Comparison of ENCODE assay signal across 15 cellular contexts in the genomic region with DNA sequence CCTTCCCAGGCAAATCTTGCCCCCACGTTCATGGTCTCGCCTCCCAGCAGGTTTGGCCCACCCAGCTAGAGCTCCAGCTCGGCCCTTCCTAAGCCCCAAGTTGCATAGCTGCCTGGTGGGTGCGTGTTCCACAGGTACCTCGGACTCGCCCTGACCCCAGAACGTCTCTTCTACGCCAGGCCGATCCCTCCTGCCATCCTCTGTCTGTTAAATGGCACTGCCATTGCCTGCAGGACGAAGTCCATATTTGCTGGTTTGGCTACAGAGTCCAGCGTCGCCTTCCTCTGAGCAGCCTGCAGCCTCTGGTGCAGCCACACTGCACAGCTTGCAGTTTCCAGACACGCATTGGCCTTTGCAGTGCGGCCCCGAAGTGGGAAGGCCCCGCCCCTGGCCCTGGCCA.
A peak's percentile ranks its signal among the peaks of the same experiment; 100 is the strongest.
DNase-seq lines count a peak whose midpoint lies in the region; ATAC-seq and TF ChIP-seq lines count a peak whose summit lies in the region.
"Had no signal": no experiment of that assay in that cellular context is flagged by ENCODE, and none has a peak within 500 bp of the region (broad histone marks: within the 10 kb centered on the region; RNA-seq: fewer than 3 reads in every experiment).

No MANE protein-coding gene starts in this region.

- H3K36me3 Mint-ChIP-seq in stimulated activated naive CD8-positive, alpha-beta T cell treated with anti-CD3 and anti-CD28 coated beads, Interleukin-15, Interleukin-2, amounts not matched to agents 100 ng/mL and 50 ng/mL, for 24 hours (ENCODE audit: low read depth): no peaks in the 10 kb centered on the region
- no peaks in the 10 kb centered on the region for H3K36me3 Mint-ChIP-seq in activated T-helper 17 cell treated with anti-CD3 and anti-CD28 coated beads, Interleukin-2, amount 50 U/mL, for 72 hours (ENCODE audit: low read depth)

- WGBS in right lobe of liver (ENCODE audit: insufficient coverage, low coverage, low lambda C conversion rate, missing lambda C conversion rate): 50% methylated on average over 11 of the region's 16 CpGs

- H3K4me3 Mint-ChIP-seq in stimulated activated naive CD8-positive, alpha-beta T cell treated with anti-CD3 and anti-CD28 coated beads, Interleukin-15, Interleukin-2, amounts not matched to agents 100 ng/mL and 50 ng/mL, for 24 hours: peak overlapping the region; percentile 72
- peak overlapping the region; percentile 66 for H3K4me3 Mint-ChIP-seq in activated T-helper 17 cell treated with anti-CD3 and anti-CD28 coated beads, Interleukin-2, amount 50 U/mL, for 72 hours

- H3K36me3 ChIP-seq in right lobe of liver: no peaks in the 10 kb centered on the region
- H3K36me3 ChIP-seq in vagina: no peaks in the 10 kb centered on the region

- H3K4me3 ChIP-seq in right lobe of liver (peak overlapping the region; percentile 50 to 67 (median 62)), vagina (no peak overlapping the region)
- H3K4me3 ChIP-seq: SK-N-MC had no signal

- peak overlapping the region; percentile 85 to 92 (median 87) for H3K27ac ChIP-seq in right lobe of liver
- no peak overlapping the region for H3K27ac ChIP-seq in vagina
- H3K27ac ChIP-seq in substantia nigra (ENCODE audit: low read depth, low read length, poor library complexity, severe bottlenecking): no peak overlapping the region
- H3K27ac ChIP-seq: KMS-11, parathyroid adenoma, SK-N-MC had no signal

- H3K27me3 Mint-ChIP-seq in stimulated activated naive CD8-positive, alpha-beta T cell treated with anti-CD3 and anti-CD28 coated beads, Interleukin-15, Interleukin-2, amounts not matched to agents 100 ng/mL and 50 ng/mL, for 24 hours: no peaks in the 10 kb centered on the region
- no peaks in the 10 kb centered on the region for H3K27me3 Mint-ChIP-seq in activated T-helper 17 cell treated with anti-CD3 and anti-CD28 coated beads, Interleukin-2, amount 50 U/mL, for 72 hours

- H3K9me3 ChIP-seq in right lobe of liver: no peaks in the 10 kb centered on the region
- no peaks in the 10 kb centered on the region for H3K9me3 ChIP-seq in vagina

- TF ChIP-seq POLR2A in right lobe of liver (IDR thresholded peaks at IDR 0.05) (peak; percentile 61), vagina (IDR thresholded peaks at IDR 0.05) (no peak)

- peaks cover 21% of the 10 kb centered on the region for H3K4me1 Mint-ChIP-seq in stimulated activated naive CD8-positive, alpha-beta T cell treated with anti-CD3 and anti-CD28 coated beads, Interleukin-15, Interleukin-2, amounts not matched to agents 100 ng/mL and 50 ng/mL, for 24 hours (ENCODE audit: low read depth)
- peaks cover 5% of the 10 kb centered on the region for H3K4me1 Mint-ChIP-seq in activated T-helper 17 cell treated with anti-CD3 and anti-CD28 coated beads, Interleukin-2, amount 50 U/mL, for 72 hours

- no peak for DNase-seq in stimulated activated naive CD8-positive, alpha-beta T cell treated with anti-CD3 and anti-CD28 coated beads, Interleukin-15, Interleukin-2, amounts not matched to agents 100 U/mL and 50 U/mL, for 24 hours
- DNase-seq in right lobe of liver (peak in 2 of 3 donors; percentile 78 to 84), vagina (ENCODE audit: extremely low spot score in 2 of 2) (no peak), GOT3 (lab: John Stamatoyannopoulos, UW) (no peak), substantia nigra (lab: John Stamatoyannopoulos, UW) (no peak)
- DNase-seq: DMS79; effector CD8-positive, alpha-beta T cell; NCI-H1436; NCI-H510A treated with DMSO at 0.1 percent for 48 hours had no signal

- no peaks in the 10 kb centered on the region for H3K27me3 ChIP-seq in right lobe of liver
- no peaks in the 10 kb centered on the region for H3K27me3 ChIP-seq in vagina

- TF ChIP-seq CTCF in right lobe of liver (IDR thresholded peaks at IDR 0.05) (no peak), vagina (IDR thresholded peaks at IDR 0.05) (no peak)

- H3K4me1 ChIP-seq in right lobe of liver (peaks cover 0 to 3% (median 0%) of the 10 kb centered on the region in 4 donors), vagina (peaks cover 23% of the 10 kb centered on the region)
- H3K4me1 ChIP-seq: parathyroid adenoma had no signal

- ATAC-seq in stimulated activated naive CD8-positive, alpha-beta T cell treated with anti-CD3 and anti-CD28 coated beads, Interleukin-15, Interleukin-2, amounts not matched to agents 100 U/mL and 50 U/mL, for 24 hours: no peak
- no peak for ATAC-seq in activated T-helper 17 cell treated with anti-CD3 and anti-CD28 coated beads, Interleukin-2, amount 50 U/mL, for 72 hours (replicated peaks)
- ATAC-seq in right lobe of liver: peak; percentile 54 to 84 (median 76)
- ATAC-seq in HG03135 (IDR thresholded peaks at IDR 0.05; ENCODE audit: unreplicated experiment): no peak

- no peaks in the 10 kb centered on the region for H3K9me3 Mint-ChIP-seq in stimulated activated naive CD8-positive, alpha-beta T cell treated with anti-CD3 and anti-CD28 coated beads, Interleukin-15, Interleukin-2, amounts not matched to agents 100 ng/mL and 50 ng/mL, for 24 hours
- no peaks in the 10 kb centered on the region for H3K9me3 Mint-ChIP-seq in activated T-helper 17 cell treated with anti-CD3 and anti-CD28 coated beads, Interleukin-2, amount 50 U/mL, for 72 hours

- no peak overlapping the region for H3K27ac Mint-ChIP-seq in stimulated activated naive CD8-positive, alpha-beta T cell treated with anti-CD3 and anti-CD28 coated beads, Interleukin-15, Interleukin-2, amounts not matched to agents 100 ng/mL and 50 ng/mL, for 24 hours
- H3K27ac Mint-ChIP-seq in activated T-helper 17 cell treated with anti-CD3 and anti-CD28 coated beads, Interleukin-2, amount 50 U/mL, for 72 hours: peak overlapping the region; percentile 59

- intact Hi-C loops in right lobe of liver (cut with DNase I) (no loop called here), vagina (cut with DNase I) (no loop called here)

Comparison
In these comparisons a context has a peak if more than half of its experiments do, and no peak if none do; other contexts are left out.
1. ATAC-seq: peak in right lobe of liver (4 of 4); none in stimulated activated naive CD8-positive, alpha-beta T cell treated with anti-CD3 and anti-CD28 coated beads, Interleukin-15, Interleukin-2, amounts not matched to agents 100 U/mL and 50 U/mL, for 24 hours (single experiment), activated T-helper 17 cell treated with anti-CD3 and anti-CD28 coated beads, Interleukin-2, amount 50 U/mL, for 72 hours (single experiment) and HG03135 (single experiment).
2. DNase-seq: peak in right lobe of liver (2 of 3); none in stimulated activated naive CD8-positive, alpha-beta T cell treated with anti-CD3 and anti-CD28 coated beads, Interleukin-15, Interleukin-2, amounts not matched to agents 100 U/mL and 50 U/mL, for 24 hours (single experiment), vagina (0 of 2), GOT3 (single experiment) and substantia nigra (0 of 49).
3. H3K27ac ChIP-seq: peak in right lobe of liver (3 of 3); none in vagina (single experiment) and substantia nigra (single experiment).
4. H3K4me3 ChIP-seq: peak in right lobe of liver (3 of 3); none in vagina (0 of 2).